ENCODE assay signal across 17 cellular contexts in the genomic region with DNA sequence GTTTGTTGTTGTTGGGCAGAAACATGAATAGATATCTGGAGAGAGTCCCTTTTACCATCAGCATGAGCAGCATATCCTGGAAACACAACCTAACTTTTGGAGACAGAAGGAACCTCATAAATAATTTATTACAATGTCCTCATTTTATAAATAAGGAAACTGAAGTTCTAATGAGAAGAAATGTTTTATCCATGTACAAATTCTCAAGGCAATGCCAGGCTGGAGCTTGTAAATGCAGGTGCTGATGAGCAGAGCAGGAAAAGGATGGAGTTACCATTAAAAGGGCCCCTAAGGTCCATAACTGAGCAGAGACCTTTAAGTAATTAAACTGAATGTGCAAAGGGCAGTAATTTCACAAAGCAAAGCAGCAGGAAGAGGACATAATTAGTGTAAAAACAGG. TPM values are rescaled to one million over a fixed set of nuclear protein-coding genes. Genes with fewer than 3 reads are reported as not detected.
DNase-seq lines count a peak whose midpoint lies in the region; ATAC-seq, FAIRE-seq and TF ChIP-seq lines count a peak whose summit lies in the region.
"Had no signal": no experiment of that assay in that cellular context is flagged by ENCODE, and none has a peak within 500 bp of the region (broad histone marks: within the 10 kb centered on the region; RNA-seq: fewer than 3 reads in every experiment).

No MANE protein-coding gene starts in this region.

- intact Hi-C loops in HepG2 (cut with micrococcal nuclease; ENCODE audit: unreplicated experiment): no loop called here

- in situ Hi-C loops in HepG2 (cut with HindIII; ENCODE audit: extremely low pct_ligation_motif_present, low pct_unique_long_range_greater_than_20kb): no loop called here

- peak overlapping the region; percentile 84 for H3K4me3 Mint-ChIP-seq in activated naive CD4-positive, alpha-beta T cell treated with anti-CD3 and anti-CD28 coated beads, Interleukin-2, amount 50 U/mL, for 24 hours
- peak overlapping the region; percentile 43 for H3K4me3 Mint-ChIP-seq in activated naive CD8-positive, alpha-beta T cell treated with anti-CD3 and anti-CD28 coated beads, Interleukin-2, amount 10 ng/mL, durations not matched to agents 7 days and 5 days
- no peak overlapping the region for H3K4me3 Mint-ChIP-seq in glutamatergic neuron (ENCODE audit: unreplicated experiment)

- no peaks in the 10 kb centered on the region for H3K9me3 ChIP-seq in HepG2 (ENCODE audit: low read length)
- H3K9me3 ChIP-seq: SJSA1 had no signal

- no peak for FAIRE-seq in HepG2 (lab: Jason Lieb, UNC)
- FAIRE-seq: endometrium had no signal

- peak overlapping the region; percentile 96 for H3K27ac Mint-ChIP-seq in activated naive CD4-positive, alpha-beta T cell treated with anti-CD3 and anti-CD28 coated beads, Interleukin-2, amount 50 U/mL, for 24 hours
- peak overlapping the region; percentile 22 for H3K27ac Mint-ChIP-seq in activated naive CD8-positive, alpha-beta T cell treated with anti-CD3 and anti-CD28 coated beads, Interleukin-2, amount 10 ng/mL, durations not matched to agents 7 days and 5 days
- no peak overlapping the region for H3K27ac Mint-ChIP-seq in glutamatergic neuron (ENCODE audit: unreplicated experiment)

- peaks cover 83% of the 10 kb centered on the region for H3K4me1 Mint-ChIP-seq in activated naive CD4-positive, alpha-beta T cell treated with anti-CD3 and anti-CD28 coated beads, Interleukin-2, amount 50 U/mL, for 24 hours
- peaks cover 69% of the 10 kb centered on the region for H3K4me1 Mint-ChIP-seq in activated naive CD8-positive, alpha-beta T cell treated with anti-CD3 and anti-CD28 coated beads, Interleukin-2, amount 10 ng/mL, durations not matched to agents 7 days and 5 days
- H3K4me1 Mint-ChIP-seq in glutamatergic neuron (ENCODE audit: low read depth, unreplicated experiment): peaks cover 2% of the 10 kb centered on the region

- H3K4me3 ChIP-seq in HepG2 (replicated peaks in 1 of 3; ENCODE audit: insufficient read depth in 1 of 3, low read depth in 2 of 3, low read length in 3 of 3): no peak overlapping the region
- H3K4me3 ChIP-seq: SJSA1, smooth muscle cell had no signal

- no peaks in the 10 kb centered on the region for H3K36me3 ChIP-seq in HepG2 (replicated peaks in 1 of 2; ENCODE audit: control insufficient read depth in 1 of 2, insufficient read depth in 2 of 2, low read length in 2 of 2)
- H3K36me3 ChIP-seq: SJSA1 had no signal

- H4K20me1 ChIP-seq in HepG2 (ENCODE audit: insufficient read depth, low read length): no peaks in the 10 kb centered on the region

- TF ChIP-seq CTCF in HepG2 (CRISPR knock-in tag; IDR thresholded peaks at IDR 0.05) (no peak), glutamatergic neuron (IDR thresholded peaks at IDR 0.05; ENCODE audit: partially characterized antibody, unreplicated experiment) (no peak)

- no peaks in the 10 kb centered on the region for H3K79me2 ChIP-seq in HepG2 (ENCODE audit: insufficient read depth, low read length)
- H3K79me2 ChIP-seq: parathyroid adenoma had no signal

- H3K9me3 Mint-ChIP-seq in activated naive CD4-positive, alpha-beta T cell treated with anti-CD3 and anti-CD28 coated beads, Interleukin-2, amount 50 U/mL, for 24 hours: no peaks in the 10 kb centered on the region
- no peaks in the 10 kb centered on the region for H3K9me3 Mint-ChIP-seq in activated naive CD8-positive, alpha-beta T cell treated with anti-CD3 and anti-CD28 coated beads, Interleukin-2, amount 10 ng/mL, durations not matched to agents 7 days and 5 days
- peaks cover 4% of the 10 kb centered on the region for H3K9me3 Mint-ChIP-seq in glutamatergic neuron (ENCODE audit: unreplicated experiment)

- TF ChIP-seq EP300 in HepG2 (IDR thresholded peaks at IDR 0.05; ENCODE audit: low read depth in 2 of 2, low read length in 2 of 2): no peak
- no peak for TF ChIP-seq EP300 in HepG2 (CRISPR knock-in tag; IDR thresholded peaks at IDR 0.05; ENCODE audit: borderline replicate concordance)

- no peak for TF ChIP-seq RAD21 in HepG2 (CRISPR knock-in tag; IDR thresholded peaks at IDR 0.05)

- H3K4me1 ChIP-seq in HepG2 (ENCODE audit: insufficient read depth, low read length): no peaks in the 10 kb centered on the region
- H3K4me1 ChIP-seq: parathyroid adenoma had no signal

- H3K27me3 ChIP-seq in HepG2 (ENCODE audit: control insufficient read depth in 1 of 2, insufficient read depth in 2 of 2, low read length in 2 of 2): no peaks in the 10 kb centered on the region
- H3K27me3 ChIP-seq: SJSA1 had no signal

- DNase-seq in activated naive CD4-positive, alpha-beta T cell treated with anti-CD3 and anti-CD28 coated beads, Interleukin-2, amount 50 U/mL, for 16 hours: no peak
- DNase-seq in NCI-H146 treated with DMSO at 0.1 percent for 48 hours (lab: John Stamatoyannopoulos, UW; ENCODE audit: unreplicated experiment) (peak; percentile 88), HepG2 (ENCODE audit: low spot score) (no peak), ecto neural progenitor cell (ENCODE audit: low spot score) (no peak), glutamatergic neuron (no peak)
- DNase-seq in activated naive CD8-positive, alpha-beta T cell treated with anti-CD3 and anti-CD28 coated beads, Interleukin-2, amount 10 ng/mL, durations not matched to agents 7 days and 5 days: no peak
- DNase-seq in stimulated activated CD4-positive, alpha-beta T cell treated with anti-CD3 and anti-CD28 coated beads, Interleukin-4, amount 100 ng/mL, for 1 hour: no peak
- DNase-seq: amniotic stem cell, DMS153, foreskin fibroblast, NCI-H1436 treated with DMSO at 0.1 percent for 48 hours, NCI-H446 had no signal

- no TSS peak for BruUV-seq in HepG2 (replicated peaks; lab: Mats Ljungman, UMichigan)

- CTCF ChIA-PET in HepG2 (lab: Yijun Ruan, JAX; ENCODE audit: low intra/inter-chr PET ratio, low total read pairs): no interaction called here

- no peak overlapping the region for H2AFZ ChIP-seq in HepG2 (ENCODE audit: low read length)
- H2AFZ ChIP-seq: parathyroid adenoma had no signal

- no peak overlapping the region for H3K27ac ChIP-seq in HepG2 (ENCODE audit: extremely low read length, insufficient read depth, low read length)
- H3K27ac ChIP-seq: parathyroid adenoma, SJSA1 had no signal

- no peak for ATAC-seq in activated naive CD8-positive, alpha-beta T cell treated with anti-CD3 and anti-CD28 coated beads, Interleukin-2, amount 10 ng/mL, durations not matched to agents 7 days and 5 days (ENCODE audit: low read depth)
- ATAC-seq in HepG2: no peak

- H3K27me3 Mint-ChIP-seq in activated naive CD4-positive, alpha-beta T cell treated with anti-CD3 and anti-CD28 coated beads, Interleukin-2, amount 50 U/mL, for 24 hours: no peaks in the 10 kb centered on the region
- no peaks in the 10 kb centered on the region for H3K27me3 Mint-ChIP-seq in activated naive CD8-positive, alpha-beta T cell treated with anti-CD3 and anti-CD28 coated beads, Interleukin-2, amount 10 ng/mL, durations not matched to agents 7 days and 5 days
- no peaks in the 10 kb centered on the region for H3K27me3 Mint-ChIP-seq in glutamatergic neuron (ENCODE audit: unreplicated experiment)

- no peak for TF ChIP-seq POLR2A in HepG2 (IDR thresholded peaks at IDR 0.05; ENCODE audit: insufficient read depth in 1 of 2, low read depth in 2 of 2, low read length in 2 of 2)

- no peak overlapping the region for H3K9ac ChIP-seq in HepG2 (ENCODE audit: insufficient read depth, low read depth, low read length)
- H3K9ac ChIP-seq: parathyroid adenoma had no signal

- peaks cover 18% of the 10 kb centered on the region for H3K36me3 Mint-ChIP-seq in activated naive CD4-positive, alpha-beta T cell treated with anti-CD3 and anti-CD28 coated beads, Interleukin-2, amount 50 U/mL, for 24 hours
- peaks cover 42% of the 10 kb centered on the region for H3K36me3 Mint-ChIP-seq in activated naive CD8-positive, alpha-beta T cell treated with anti-CD3 and anti-CD28 coated beads, Interleukin-2, amount 10 ng/mL, durations not matched to agents 7 days and 5 days
- H3K36me3 Mint-ChIP-seq in glutamatergic neuron (ENCODE audit: unreplicated experiment): peaks cover 6% of the 10 kb centered on the region

- H3K4me2 ChIP-seq in HepG2 (ENCODE audit: low read depth, low read length): no peak overlapping the region
- H3K4me2 ChIP-seq: smooth muscle cell had no signal

- POLR2A ChIA-PET in activated naive CD8-positive, alpha-beta T cell treated with anti-CD3 and anti-CD28 coated beads, Interleukin-2, amount 10 ng/mL, durations not matched to agents 7 days and 5 days (lab: Charles Lee): interaction anchor here (0.9 to 1.3 kb wide), 3 partner anchors 8 to 18 kb away, joined by 3 to 4 read pairs (median 3); no protein-coding TSS in a partner anchor
- POLR2A ChIA-PET in HepG2 (lab: Yijun Ruan, JAX): no interaction called here

RNA-seq across cellular contexts. Expression of a gene that starts 17.3 kb away (rescaled TPM):
- total RNA-seq in activated naive CD8-positive, alpha-beta T cell treated with anti-CD3 and anti-CD28 coated beads, Interleukin-2, amount 10 ng/mL, durations not matched to agents 7 days and 5 days: 1,000 to 10,000 TPM in 1 of 2 experiments, 100 to 1,000 TPM in 1; 965 to 1,009 TPM
- 1.6 and 2.1 TPM in 2 replicates for total RNA-seq in HepG2 (2016; rRNA removed; fragmentation: Illumina TruSeq; extraction: Trizol)
- 0.20 and 0.35 TPM in 2 replicates for total RNA-seq in HepG2 (2016; cell fraction: cytosol; rRNA removed; fragmentation: Illumina TruSeq; extraction: Trizol; ENCODE audit: low read depth)
- 1.4 and 2.1 TPM in 2 replicates for total RNA-seq in HepG2 (2016; cell fraction: insoluble cytoplasmic fraction; rRNA removed; fragmentation: Illumina TruSeq; extraction: Trizol)
- total RNA-seq in HepG2 (2016; cell fraction: membrane; rRNA removed; fragmentation: Illumina TruSeq; extraction: Trizol): 1.8 TPM in 2 replicates
- total RNA-seq in HepG2 (2016; cell fraction: nucleus; rRNA removed; fragmentation: Illumina TruSeq; extraction: Trizol): 0.44 and 0.78 TPM in 2 replicates
- 1.6 TPM in 2 replicates for polyA plus RNA-seq in HepG2 (2011; rRNA removed)
- 1.0 and 1.7 TPM in 2 replicates for polyA plus RNA-seq in HepG2 (2011; cell fraction: cytosol; rRNA removed)
- polyA plus RNA-seq in HepG2 (2011; cell fraction: nucleus; rRNA removed): 0.59 and 0.85 TPM in 2 replicates
- 1.4 and 1.9 TPM in 2 replicates for polyA plus RNA-seq in HepG2 (2012)
- 0.58 and 0.63 TPM in 2 replicates for polyA plus RNA-seq in HepG2 (2016; cell fraction: cytosol; fragmentation: Illumina TruSeq; extraction: Trizol; ENCODE audit: low read depth)
- polyA plus RNA-seq in HepG2 (2016; cell fraction: insoluble cytoplasmic fraction; fragmentation: Illumina TruSeq; extraction: Trizol; ENCODE audit: low read depth): 2.6 and 3.2 TPM in 2 replicates
- 2.1 TPM in 2 replicates for polyA plus RNA-seq in HepG2 (2016; cell fraction: membrane; fragmentation: Illumina TruSeq; extraction: Trizol; ENCODE audit: low read depth)
- polyA plus RNA-seq in HepG2 (2016; cell fraction: nucleus; fragmentation: Illumina TruSeq; extraction: Trizol; ENCODE audit: insufficient read depth, low read depth): 1.1 and 1.3 TPM in 2 replicates
- polyA minus RNA-seq in HepG2 (2011; rRNA and poly(A)+ RNA removed; ENCODE audit: low replicate concordance): 0.87 and 1.2 TPM in 2 replicates
- polyA minus RNA-seq in HepG2 (2011; cell fraction: cytosol; rRNA and poly(A)+ RNA removed): 0.44 and 1.1 TPM in 2 replicates
- 0.87 and 0.90 TPM in 2 replicates for polyA minus RNA-seq in HepG2 (2011; cell fraction: nucleus; rRNA and poly(A)+ RNA removed)
- total RNA-seq in glutamatergic neuron (ENCODE audit: unreplicated experiment): 0.71 TPM

RNA-seq across cellular contexts. Expression of a gene that starts 47.1 kb away (rescaled TPM):
- 1 to 10 TPM; 1.5 to 1.6 TPM for total RNA-seq in activated naive CD8-positive, alpha-beta T cell treated with anti-CD3 and anti-CD28 coated beads, Interleukin-2, amount 10 ng/mL, durations not matched to agents 7 days and 5 days
- not detected in 2 replicates for total RNA-seq in HepG2 (2016; rRNA removed; fragmentation: Illumina TruSeq; extraction: Trizol)
- total RNA-seq in HepG2 (2016; cell fraction: cytosol; rRNA removed; fragmentation: Illumina TruSeq; extraction: Trizol; ENCODE audit: low read depth): not detected in 2 replicates
- not detected in 2 replicates for total RNA-seq in HepG2 (2016; cell fraction: insoluble cytoplasmic fraction; rRNA removed; fragmentation: Illumina TruSeq; extraction: Trizol)
- not detected in 2 replicates for total RNA-seq in HepG2 (2016; cell fraction: membrane; rRNA removed; fragmentation: Illumina TruSeq; extraction: Trizol)
- total RNA-seq in HepG2 (2016; cell fraction: nucleus; rRNA removed; fragmentation: Illumina TruSeq; extraction: Trizol): not detected in 2 replicates
- polyA plus RNA-seq in HepG2 (2011; rRNA removed): not detected in 2 replicates
- polyA plus RNA-seq in HepG2 (2011; cell fraction: cytosol; rRNA removed): not detected in 2 replicates
- not detected in 2 replicates for polyA plus RNA-seq in HepG2 (2011; cell fraction: nucleus; rRNA removed)
- polyA plus RNA-seq in HepG2 (2012): not detected in 2 replicates
- not detected in 2 replicates for polyA plus RNA-seq in HepG2 (2016; cell fraction: cytosol; fragmentation: Illumina TruSeq; extraction: Trizol; ENCODE audit: low read depth)
- polyA plus RNA-seq in HepG2 (2016; cell fraction: insoluble cytoplasmic fraction; fragmentation: Illumina TruSeq; extraction: Trizol; ENCODE audit: low read depth): not detected in 2 replicates
- polyA plus RNA-seq in HepG2 (2016; cell fraction: membrane; fragmentation: Illumina TruSeq; extraction: Trizol; ENCODE audit: low read depth): not detected in 2 replicates
- polyA plus RNA-seq in HepG2 (2016; cell fraction: nucleus; fragmentation: Illumina TruSeq; extraction: Trizol; ENCODE audit: insufficient read depth, low read depth): not detected in 2 replicates
- not detected in 2 replicates for polyA minus RNA-seq in HepG2 (2011; rRNA and poly(A)+ RNA removed; ENCODE audit: low replicate concordance)
- polyA minus RNA-seq in HepG2 (2011; cell fraction: cytosol; rRNA and poly(A)+ RNA removed): not detected in 2 replicates
- not detected in 2 replicates for polyA minus RNA-seq in HepG2 (2011; cell fraction: nucleus; rRNA and poly(A)+ RNA removed)
- total RNA-seq in glutamatergic neuron (ENCODE audit: unreplicated experiment): not detected
- total RNA-seq: SJSA1, smooth muscle cell had no signal

RNA-seq across cellular contexts. Expression of a gene that starts 59.8 kb away (rescaled TPM):
- total RNA-seq in activated naive CD8-positive, alpha-beta T cell treated with anti-CD3 and anti-CD28 coated beads, Interleukin-2, amount 10 ng/mL, durations not matched to agents 7 days and 5 days: not detected
- total RNA-seq in HepG2 (2016; rRNA removed; fragmentation: Illumina TruSeq; extraction: Trizol): 94.9 and 140 TPM in 2 replicates
- total RNA-seq in HepG2 (2016; cell fraction: cytosol; rRNA removed; fragmentation: Illumina TruSeq; extraction: Trizol; ENCODE audit: low read depth): 21.4 and 24.4 TPM in 2 replicates
- total RNA-seq in HepG2 (2016; cell fraction: insoluble cytoplasmic fraction; rRNA removed; fragmentation: Illumina TruSeq; extraction: Trizol): 83.3 and 138 TPM in 2 replicates
- total RNA-seq in HepG2 (2016; cell fraction: membrane; rRNA removed; fragmentation: Illumina TruSeq; extraction: Trizol): 39.7 and 47.6 TPM in 2 replicates
- 117 and 140 TPM in 2 replicates for total RNA-seq in HepG2 (2016; cell fraction: nucleus; rRNA removed; fragmentation: Illumina TruSeq; extraction: Trizol)
- polyA plus RNA-seq in HepG2 (2011; rRNA removed): 81.9 and 125 TPM in 2 replicates
- polyA plus RNA-seq in HepG2 (2011; cell fraction: cytosol; rRNA removed): 60.5 and 82.0 TPM in 2 replicates
- polyA plus RNA-seq in HepG2 (2011; cell fraction: nucleus; rRNA removed): 35.1 and 37.2 TPM in 2 replicates
- 75.4 and 132 TPM in 2 replicates for polyA plus RNA-seq in HepG2 (2012)
- polyA plus RNA-seq in HepG2 (2016; cell fraction: cytosol; fragmentation: Illumina TruSeq; extraction: Trizol; ENCODE audit: low read depth): 17.6 and 19.3 TPM in 2 replicates
- polyA plus RNA-seq in HepG2 (2016; cell fraction: insoluble cytoplasmic fraction; fragmentation: Illumina TruSeq; extraction: Trizol; ENCODE audit: low read depth): 78.1 and 84.4 TPM in 2 replicates
- 31.9 and 36.1 TPM in 2 replicates for polyA plus RNA-seq in HepG2 (2016; cell fraction: membrane; fragmentation: Illumina TruSeq; extraction: Trizol; ENCODE audit: low read depth)
- 154 and 161 TPM in 2 replicates for polyA plus RNA-seq in HepG2 (2016; cell fraction: nucleus; fragmentation: Illumina TruSeq; extraction: Trizol; ENCODE audit: insufficient read depth, low read depth)
- polyA minus RNA-seq in HepG2 (2011; rRNA and poly(A)+ RNA removed; ENCODE audit: low replicate concordance): 53.0 TPM in 1 of 2 replicates, not detected in the other
- polyA minus RNA-seq in HepG2 (2011; cell fraction: cytosol; rRNA and poly(A)+ RNA removed): 58.8 and 59.0 TPM in 2 replicates
- 70.9 and 76.8 TPM in 2 replicates for polyA minus RNA-seq in HepG2 (2011; cell fraction: nucleus; rRNA and poly(A)+ RNA removed)
- not detected for total RNA-seq in glutamatergic neuron (ENCODE audit: unreplicated experiment)
- total RNA-seq: SJSA1, smooth muscle cell had no signal

Comparison
In these comparisons a context has a peak if more than half of its experiments do, and no peak if none do; other contexts are left out.
1. RNA of a gene that starts 17.3 kb away (total RNA-seq): 965 to 1,009 TPM in activated naive CD8-positive, alpha-beta T cell treated with anti-CD3 and anti-CD28 coated beads, Interleukin-2, amount 10 ng/mL, durations not matched to agents 7 days and 5 days; 0.20 to 2.1 TPM in HepG2 and 0.71 TPM in glutamatergic neuron (single experiment); every median in the first group is over 100 times any median in the second.
2. RNA of a gene that starts 59.8 kb away (total RNA-seq): 21.4 to 140 TPM in HepG2; not detected in activated naive CD8-positive, alpha-beta T cell treated with anti-CD3 and anti-CD28 coated beads, Interleukin-2, amount 10 ng/mL, durations not matched to agents 7 days and 5 days and not detected in glutamatergic neuron (single experiment); every median in the first group is over 10 times any median in the second.